Comparison of ENCODE assay signal across 1 cellular context in genomic region chr2:157793053-157793612, GRCh38.
TF ChIP-seq lines count a peak whose summit lies in the region.

No MANE protein-coding gene starts in this region.

TF ChIP-seq in IMR-90, 13 proteins besides CTCF, POLR2A, EP300 and RAD21 (continued from another document):
- no peak for TF ChIP-seq CEBPB (IDR thresholded peaks at IDR 0.05; ENCODE audit: low read depth, low read length)
TF ChIP-seq in IMR-90: peak in this region for 0.
